Comparison of ENCODE assay signal across 21 cellular contexts in genomic region chr17:34131386-34131785, GRCh38.
A peak's percentile ranks its signal among the peaks of the same experiment; 100 is the strongest.
DNase-seq lines count a peak whose midpoint lies in the region; ATAC-seq, FAIRE-seq and TF ChIP-seq lines count a peak whose summit lies in the region.
"Had no signal": no experiment of that assay in that cellular context is flagged by ENCODE, and none has a peak within 500 bp of the region (broad histone marks: within the 10 kb centered on the region; RNA-seq: fewer than 3 reads in every experiment).

No MANE protein-coding gene starts in this region.

- no peak overlapping the region for H3K4ac ChIP-seq in H1 (replicated peaks; ENCODE audit: insufficient read length, low read depth, low read length)

- H3K27me3 Mint-ChIP-seq in mesothelial cell of epicardium (ENCODE audit: low read depth) = peaks cover 36% of the 10 kb centered on the region

- peaks cover 4% of the 10 kb centered on the region for H3K4me1 Mint-ChIP-seq in mesothelial cell of epicardium
- H3K4me1 Mint-ChIP-seq: CD4-positive, CD25-positive, alpha-beta regulatory T cell had no signal

- no peaks in the 10 kb centered on the region for H4K20me1 ChIP-seq in H1 (replicated peaks in 1 of 2; ENCODE audit: control insufficient read depth in 1 of 2, insufficient read depth in 2 of 2, low read length in 2 of 2)

- H3K36me3 ChIP-seq in H1 (ENCODE audit: control insufficient read depth in 2 of 4, insufficient read depth in 4 of 4, low read length in 3 of 4) = no peaks in the 10 kb centered on the region; a peak in 2 of 8 replicates
- H3K36me3 ChIP-seq in left ventricle myocardium inferior = no peaks in the 10 kb centered on the region
- H3K36me3 ChIP-seq: BE2C, HAP-1 had no signal

- no peaks in the 10 kb centered on the region for H3K9me3 ChIP-seq in H1 (ENCODE audit: insufficient read depth in 2 of 2, low read depth in 1 of 2, low read length in 1 of 2)
- H3K9me3 ChIP-seq in left ventricle myocardium inferior (replicated peaks) = no peaks in the 10 kb centered on the region
- H3K9me3 ChIP-seq: BE2C, Caco-2, HAP-1 had no signal

- no peaks in the 10 kb centered on the region for H3K79me1 ChIP-seq in H1 (ENCODE audit: low read depth, low read length)

- CTCF ChIA-PET in H1 (lab: Charles Lee; ENCODE audit: partially characterized antibody) = interaction anchor here (0.7 to 16.4 kb wide), 6 partner anchors 11 to 203 kb away, joined by 3 to 145 read pairs (median 10); no protein-coding TSS in a partner anchor

- no peak overlapping the region for H2BK120ac ChIP-seq in H1 (replicated peaks; ENCODE audit: low read depth, low read length)

- H3K9me3 Mint-ChIP-seq in mesothelial cell of epicardium = no peaks in the 10 kb centered on the region
- H3K9me3 Mint-ChIP-seq: CD4-positive, CD25-positive, alpha-beta regulatory T cell had no signal

- H3K4me3 ChIP-seq in coronary artery = no peak overlapping the region
- no peak overlapping the region for H3K4me3 ChIP-seq in H1 (ENCODE audit: extremely low read depth in 1 of 4, insufficient read depth in 2 of 4, low read depth in 3 of 4, low read length in 4 of 4)
- H3K4me3 ChIP-seq in left ventricle myocardium inferior = no peak overlapping the region
- H3K4me3 ChIP-seq in foreskin fibroblast (ENCODE audit: low read depth in 1 of 2, low read length in 2 of 2) = no peak overlapping the region
- H3K4me3 ChIP-seq: GM12878, HAP-1 had no signal

- H4K91ac ChIP-seq in H1 (replicated peaks; ENCODE audit: insufficient read length, low read length) = no peak overlapping the region

- no peak overlapping the region for H3K9ac ChIP-seq in H1 (replicated peaks in 1 of 4; ENCODE audit: extremely low read depth in 1 of 4, low read depth in 3 of 4, low read length in 3 of 4)

- no peak overlapping the region for H3K4me2 ChIP-seq in H1 (ENCODE audit: insufficient read depth in 1 of 2, low read depth in 2 of 2, low read length in 2 of 2)

- no peak overlapping the region for H2BK15ac ChIP-seq in H1 (ENCODE audit: low read length)

- no peak overlapping the region for H2BK12ac ChIP-seq in H1 (ENCODE audit: low read depth, low read length)

- H2BK20ac ChIP-seq in H1 (ENCODE audit: low read length) = no peak overlapping the region

- TF ChIP-seq EP300 in H1 (IDR thresholded peaks at IDR 0.05; ENCODE audit: borderline replicate concordance in 1 of 2, low read depth in 2 of 2, low read length in 2 of 2) = no peak

- H3K27me3 ChIP-seq in H1 (replicated peaks in 1 of 4; ENCODE audit: control insufficient read depth in 3 of 4, extremely low read depth in 1 of 4, insufficient read depth in 3 of 4, low read length in 3 of 4) = no peaks in the 10 kb centered on the region; a peak in 1 of 7 replicates
- peaks cover 31% of the 10 kb centered on the region for H3K27me3 ChIP-seq in left ventricle myocardium inferior (ENCODE audit: low read depth)
- H3K27me3 ChIP-seq: BE2C had no signal

- H2AFZ ChIP-seq in H1 (ENCODE audit: low read length) = no peak overlapping the region

- H3K27ac ChIP-seq in coronary artery (no peak overlapping the region), H1 (ENCODE audit: low read depth, low read length) (no peak overlapping the region), left ventricle myocardium inferior (replicated peaks) (peak overlapping the region; percentile 66)
- H3K27ac ChIP-seq: HL-60 had no signal

- peak; percentile 89 for ATAC-seq in Right ventricle myocardium superior (ENCODE audit: poor library complexity)
- ATAC-seq: GM12878 had no signal

- no peaks in the 10 kb centered on the region for H3K79me2 ChIP-seq in H1 (ENCODE audit: control insufficient read depth in 1 of 2, insufficient read depth in 2 of 2, low read length in 2 of 2)

- WGBS in H1 (ENCODE audit: extremely low coverage in 1 of 2, insufficient coverage in 1 of 2, insufficient read length in 1 of 2, insufficient replicate concordance in 2 of 2, low coverage in 1 of 2, low lambda C conversion rate in 2 of 2, missing lambda C conversion rate in 1 of 2), 2 experiments = 97% methylated on average over 3 of the region's 3 CpGs; no CpG with 5 or more reads in 1 of the 2 experiments

- H3K23ac ChIP-seq in H1 (ENCODE audit: insufficient read length) = no peak overlapping the region

- FAIRE-seq in H1 (lab: Jason Lieb, UNC) = no peak
- FAIRE-seq: A204.1, GM12878, GM19239 had no signal

- no peak overlapping the region for H2AK5ac ChIP-seq in H1 (ENCODE audit: low read depth, low read length)

- H3K23me2 ChIP-seq in H1 (ENCODE audit: low read depth, low read length) = no peaks in the 10 kb centered on the region

- no peak for TF ChIP-seq RAD21 in H1 (IDR thresholded peaks at IDR 0.05 in 1 of 2, conservative IDR thresholded peaks at IDR 0.05 in 1 of 2; ENCODE audit: low read depth in 2 of 2, low read length in 2 of 2)

- no peak overlapping the region for H2BK5ac ChIP-seq in H1 (ENCODE audit: low read depth, low read length)

- H4K5ac ChIP-seq in H1 (ENCODE audit: insufficient read length, low read depth, low read length) = no peak overlapping the region

- 0 out of 2 replicates have a peak overlapping the region, but pooled peaks have one; percentile 27 for H3K18ac ChIP-seq in H1 (ENCODE audit: extremely low read depth, low read length)

- TF ChIP-seq CTCF in coronary artery (IDR thresholded peaks at IDR 0.05) (no peak), H1 (IDR thresholded peaks at IDR 0.05; ENCODE audit: control extremely low read depth in 1 of 3, insufficient read depth in 1 of 3, low read depth in 1 of 3, low read length in 3 of 3) (no peak), left ventricle myocardium inferior (IDR thresholded peaks at IDR 0.05; ENCODE audit: borderline replicate concordance) (no peak), mesothelial cell of epicardium (IDR thresholded peaks at IDR 0.05; ENCODE audit: unreplicated experiment) (no peak), foreskin fibroblast (IDR thresholded peaks at IDR 0.05; ENCODE audit: low read depth, low read length) (no peak)

- no peak overlapping the region for H3K56ac ChIP-seq in H1 (replicated peaks; ENCODE audit: insufficient read length, low read depth, low read length)

- H3K4me1 ChIP-seq in H1 (replicated peaks in 1 of 4; ENCODE audit: control insufficient read depth in 3 of 4, insufficient read depth in 4 of 4, low read length in 3 of 4) = peaks cover 0 to 12% (median 7%) of the 10 kb centered on the region in 4 experiments
- H3K4me1 ChIP-seq in left ventricle myocardium inferior = peaks cover 17% of the 10 kb centered on the region
- H3K4me1 ChIP-seq: BE2C, Caco-2, HAP-1 had no signal

- intact Hi-C loops in Right ventricle myocardium superior (cut with DNase I) = no loop called here
- intact Hi-C loops in left ventricle myocardium inferior (cut with micrococcal nuclease) = no loop called here

- POLR2A ChIA-PET in H1 (lab: Charles Lee; ENCODE audit: partially characterized antibody) = interaction anchor here (1.2 kb wide), 1 partner anchor 9 kb away, joined by 3 read pairs; no protein-coding TSS in a partner anchor

- TF ChIP-seq POLR2A in H1 (IDR thresholded peaks at IDR 0.05; ENCODE audit: control extremely low read depth in 1 of 2, low read depth in 2 of 2, low read length in 2 of 2) = no peak

- H3K36me3 Mint-ChIP-seq in mesothelial cell of epicardium = no peaks in the 10 kb centered on the region
- H3K36me3 Mint-ChIP-seq: CD4-positive, CD25-positive, alpha-beta regulatory T cell had no signal

- peak; percentile 59 for DNase-seq in coronary artery (ENCODE audit: low spot score)
- no peak for DNase-seq in H1 (ENCODE audit: low read depth in 1 of 2, low spot score in 2 of 2)
- peak; percentile 80 for DNase-seq in Right ventricle myocardium superior
- DNase-seq in left ventricle myocardium inferior = peak; percentile 70
- DNase-seq in mesothelial cell of epicardium (ENCODE audit: low spot score in 2 of 2, unreplicated experiment in 2 of 2) = no peak
- no peak for DNase-seq in DMS 273 treated with DMSO at 0.1 percent for 48 hours (lab: John Stamatoyannopoulos, UW)
- DNase-seq in DMS153 treated with DMSO at 0.1 percent for 48 hours (lab: John Stamatoyannopoulos, UW; ENCODE audit: unreplicated experiment) = no peak
- DNase-seq in foreskin fibroblast = no peak
- DNase-seq: ACHN; BE2C; C1 segment of cervical spinal cord; Caco-2; CD4-positive, CD25-positive, alpha-beta regulatory T cell; DMS53; DND-41; EL had no signal

- H3K4me3 Mint-ChIP-seq in mesothelial cell of epicardium = no peak overlapping the region
- H3K4me3 Mint-ChIP-seq: CD4-positive, CD25-positive, alpha-beta regulatory T cell had no signal

- no peak overlapping the region for H3K14ac ChIP-seq in H1 (ENCODE audit: insufficient read length)

- no peak overlapping the region for H3K27ac Mint-ChIP-seq in mesothelial cell of epicardium
- H3K27ac Mint-ChIP-seq: CD4-positive, CD25-positive, alpha-beta regulatory T cell had no signal

- no peak overlapping the region for H4K8ac ChIP-seq in H1 (ENCODE audit: extremely low read depth, insufficient read depth, low read length)

TF ChIP-seq in H1, 55 proteins besides CTCF, POLR2A, EP300 and RAD21 (continues in another document):
- TF ChIP-seq GABPA (IDR thresholded peaks at IDR 0.05; ENCODE audit: borderline replicate concordance, insufficient read depth, low read length) = no peak
- TF ChIP-seq SP2 (IDR thresholded peaks at IDR 0.05; ENCODE audit: low read length) = no peak
- no peak for TF ChIP-seq SIX5 (IDR thresholded peaks at IDR 0.05; ENCODE audit: low read depth, low read length)
- no peak for TF ChIP-seq SP4 (IDR thresholded peaks at IDR 0.05; ENCODE audit: low read length)
- no peak for TF ChIP-seq RBBP5 (IDR thresholded peaks at IDR 0.05; ENCODE audit: borderline replicate concordance, low read depth, low read length)
- TF ChIP-seq E2F6 (IDR thresholded peaks at IDR 0.05) = no peak
- TF ChIP-seq FOSL1 (IDR thresholded peaks at IDR 0.05; ENCODE audit: insufficient read depth, low read depth, low read length) = no peak
- no peak for TF ChIP-seq TAF1 (IDR thresholded peaks at IDR 0.05; ENCODE audit: low read depth, low read length)
- TF ChIP-seq KDM1A (IDR thresholded peaks at IDR 0.05; ENCODE audit: borderline replicate concordance, low read length) = no peak

Comparison
In these comparisons a context has a peak if more than half of its experiments do, and no peak if none do; other contexts are left out.
1. DNase-seq: peak in coronary artery (single experiment), Right ventricle myocardium superior (single experiment) and left ventricle myocardium inferior (single experiment); none in H1 (0 of 2), mesothelial cell of epicardium (0 of 2), DMS 273 treated with DMSO at 0.1 percent for 48 hours (single experiment), DMS153 treated with DMSO at 0.1 percent for 48 hours (single experiment) and foreskin fibroblast (0 of 2).